In the genomic region with DNA sequence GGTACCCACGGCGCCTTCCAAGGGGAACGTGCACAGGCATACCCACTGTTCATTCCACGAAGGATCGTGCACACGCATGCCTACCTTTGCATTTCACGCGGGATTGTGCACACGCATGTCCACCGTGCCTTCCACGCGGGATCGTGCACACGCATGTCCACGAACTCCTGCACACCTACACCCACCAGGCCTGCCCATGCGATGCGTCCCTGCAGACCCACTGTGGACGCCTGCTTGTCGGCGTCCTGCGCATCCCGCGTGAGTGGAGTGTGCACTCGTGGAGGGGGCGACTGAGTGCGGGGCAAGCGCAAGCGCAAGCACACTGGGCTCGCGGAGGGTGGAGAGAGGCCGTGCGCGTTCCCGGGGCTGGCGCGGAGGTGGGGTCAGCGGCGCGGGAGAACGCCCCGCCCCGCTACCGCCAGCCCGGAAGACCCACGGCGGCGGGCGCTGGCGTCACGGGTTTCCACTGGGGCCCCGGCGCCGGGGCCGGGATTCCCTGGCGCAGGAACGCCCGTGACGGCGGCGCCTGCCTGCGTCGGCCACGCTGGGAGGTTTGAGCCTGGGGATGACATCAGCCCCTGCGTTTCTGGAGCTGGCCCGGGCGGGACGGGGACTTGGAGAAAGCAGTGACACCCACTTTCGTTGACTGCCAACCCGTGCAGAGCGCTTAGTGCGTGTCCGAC, we compare ENCODE assay signal across 1 cellular context.
TF ChIP-seq lines count a peak whose summit lies in the region.

No MANE protein-coding gene starts in this region.

TF ChIP-seq in HepG2, 621 proteins besides CTCF, POLR2A, EP300 and RAD21 (continues in another document):
- TF ChIP-seq, protein P1, sequence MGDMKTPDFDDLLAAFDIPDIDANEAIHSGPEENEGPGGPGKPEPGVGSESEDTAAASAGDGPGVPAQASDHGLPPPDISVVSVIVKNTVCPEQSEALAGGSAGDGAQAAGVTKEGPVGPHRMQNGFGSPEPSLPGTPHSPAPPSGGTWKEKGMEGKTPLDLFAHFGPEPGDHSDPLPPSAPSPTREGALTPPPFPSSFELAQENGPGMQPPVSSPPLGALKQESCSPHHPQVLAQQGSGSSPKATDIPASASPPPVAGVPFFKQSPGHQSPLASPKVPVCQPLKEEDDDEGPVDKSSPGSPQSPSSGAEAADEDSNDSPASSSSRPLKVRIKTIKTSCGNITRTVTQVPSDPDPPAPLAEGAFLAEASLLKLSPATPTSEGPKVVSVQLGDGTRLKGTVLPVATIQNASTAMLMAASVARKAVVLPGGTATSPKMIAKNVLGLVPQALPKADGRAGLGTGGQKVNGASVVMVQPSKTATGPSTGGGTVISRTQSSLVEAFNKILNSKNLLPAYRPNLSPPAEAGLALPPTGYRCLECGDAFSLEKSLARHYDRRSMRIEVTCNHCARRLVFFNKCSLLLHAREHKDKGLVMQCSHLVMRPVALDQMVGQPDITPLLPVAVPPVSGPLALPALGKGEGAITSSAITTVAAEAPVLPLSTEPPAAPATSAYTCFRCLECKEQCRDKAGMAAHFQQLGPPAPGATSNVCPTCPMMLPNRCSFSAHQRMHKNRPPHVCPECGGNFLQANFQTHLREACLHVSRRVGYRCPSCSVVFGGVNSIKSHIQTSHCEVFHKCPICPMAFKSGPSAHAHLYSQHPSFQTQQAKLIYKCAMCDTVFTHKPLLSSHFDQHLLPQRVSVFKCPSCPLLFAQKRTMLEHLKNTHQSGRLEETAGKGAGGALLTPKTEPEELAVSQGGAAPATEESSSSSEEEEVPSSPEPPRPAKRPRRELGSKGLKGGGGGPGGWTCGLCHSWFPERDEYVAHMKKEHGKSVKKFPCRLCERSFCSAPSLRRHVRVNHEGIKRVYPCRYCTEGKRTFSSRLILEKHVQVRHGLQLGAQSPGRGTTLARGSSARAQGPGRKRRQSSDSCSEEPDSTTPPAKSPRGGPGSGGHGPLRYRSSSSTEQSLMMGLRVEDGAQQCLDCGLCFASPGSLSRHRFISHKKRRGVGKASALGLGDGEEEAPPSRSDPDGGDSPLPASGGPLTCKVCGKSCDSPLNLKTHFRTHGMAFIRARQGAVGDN (CRISPR knock-in tag; IDR thresholded peaks at IDR 0.05): peak; percentile 55
- TF ChIP-seq, protein P2, sequence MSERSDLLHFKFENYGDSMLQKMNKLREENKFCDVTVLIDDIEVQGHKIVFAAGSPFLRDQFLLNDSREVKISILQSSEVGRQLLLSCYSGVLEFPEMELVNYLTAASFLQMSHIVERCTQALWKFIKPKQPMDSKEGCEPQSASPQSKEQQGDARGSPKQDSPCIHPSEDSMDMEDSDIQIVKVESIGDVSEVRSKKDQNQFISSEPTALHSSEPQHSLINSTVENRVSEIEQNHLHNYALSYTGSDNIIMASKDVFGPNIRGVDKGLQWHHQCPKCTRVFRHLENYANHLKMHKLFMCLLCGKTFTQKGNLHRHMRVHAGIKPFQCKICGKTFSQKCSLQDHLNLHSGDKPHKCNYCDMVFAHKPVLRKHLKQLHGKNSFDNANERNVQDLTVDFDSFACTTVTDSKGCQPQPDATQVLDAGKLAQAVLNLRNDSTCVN (CRISPR knock-in tag; IDR thresholded peaks at IDR 0.05; ENCODE audit: borderline replicate concordance): no peak
- peak; percentile 71; the same call in 1 of the 2 replicates for TF ChIP-seq MTF2 (CRISPR knock-in tag; IDR thresholded peaks at IDR 0.05; ENCODE audit: borderline replicate concordance)
- TF ChIP-seq ATRX (CRISPR knock-in tag; IDR thresholded peaks at IDR 0.05; ENCODE audit: borderline replicate concordance): 0 out of 2 replicates have a peak, but pooled peaks have one; percentile 83
- TF ChIP-seq, protein P3, sequence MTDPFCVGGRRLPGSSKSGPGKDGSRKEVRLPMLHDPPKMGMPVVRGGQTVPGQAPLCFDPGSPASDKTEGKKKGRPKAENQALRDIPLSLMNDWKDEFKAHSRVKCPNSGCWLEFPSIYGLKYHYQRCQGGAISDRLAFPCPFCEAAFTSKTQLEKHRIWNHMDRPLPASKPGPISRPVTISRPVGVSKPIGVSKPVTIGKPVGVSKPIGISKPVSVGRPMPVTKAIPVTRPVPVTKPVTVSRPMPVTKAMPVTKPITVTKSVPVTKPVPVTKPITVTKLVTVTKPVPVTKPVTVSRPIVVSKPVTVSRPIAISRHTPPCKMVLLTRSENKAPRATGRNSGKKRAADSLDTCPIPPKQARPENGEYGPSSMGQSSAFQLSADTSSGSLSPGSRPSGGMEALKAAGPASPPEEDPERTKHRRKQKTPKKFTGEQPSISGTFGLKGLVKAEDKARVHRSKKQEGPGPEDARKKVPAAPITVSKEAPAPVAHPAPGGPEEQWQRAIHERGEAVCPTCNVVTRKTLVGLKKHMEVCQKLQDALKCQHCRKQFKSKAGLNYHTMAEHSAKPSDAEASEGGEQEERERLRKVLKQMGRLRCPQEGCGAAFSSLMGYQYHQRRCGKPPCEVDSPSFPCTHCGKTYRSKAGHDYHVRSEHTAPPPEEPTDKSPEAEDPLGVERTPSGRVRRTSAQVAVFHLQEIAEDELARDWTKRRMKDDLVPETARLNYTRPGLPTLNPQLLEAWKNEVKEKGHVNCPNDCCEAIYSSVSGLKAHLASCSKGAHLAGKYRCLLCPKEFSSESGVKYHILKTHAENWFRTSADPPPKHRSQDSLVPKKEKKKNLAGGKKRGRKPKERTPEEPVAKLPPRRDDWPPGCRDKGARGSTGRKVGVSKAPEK (CRISPR knock-in tag; IDR thresholded peaks at IDR 0.05; ENCODE audit: borderline replicate concordance): peak; percentile 99
- TF ChIP-seq ZNF253 (CRISPR knock-in tag; IDR thresholded peaks at IDR 0.05; ENCODE audit: borderline replicate concordance): 0 out of 2 replicates have a peak, but pooled peaks have one; percentile 58
- TF ChIP-seq ZNF280B (CRISPR knock-in tag; IDR thresholded peaks at IDR 0.05; ENCODE audit: borderline replicate concordance): peak; percentile 21; the same call in 1 of the 2 replicates
- no peak for TF ChIP-seq NONO (IDR thresholded peaks at IDR 0.05)
- TF ChIP-seq NONO (CRISPR knock-in tag; conservative IDR thresholded peaks at IDR 0.05): 0 out of 2 replicates have a peak, but pooled peaks have one; percentile 35
- no peak for TF ChIP-seq ZNF503 (CRISPR knock-in tag; IDR thresholded peaks at IDR 0.05)
- no peak for TF ChIP-seq NR2F6 (IDR thresholded peaks at IDR 0.05)
- 0 out of 2 replicates have a peak, but pooled peaks have one; percentile 2 for TF ChIP-seq NR2F6 (CRISPR knock-in tag; IDR thresholded peaks at IDR 0.05)
- TF ChIP-seq SYNCRIP (IDR thresholded peaks at IDR 0.05; ENCODE audit: insufficient read depth, low read depth, low read length): no peak
- TF ChIP-seq HNRNPLL (IDR thresholded peaks at IDR 0.05; ENCODE audit: low read depth, low read length, poor library complexity, severe bottlenecking): peak; percentile 70
- TF ChIP-seq TFE3 (CRISPR knock-in tag; IDR thresholded peaks at IDR 0.05): no peak
- TF ChIP-seq BCL3 (CRISPR knock-in tag; IDR thresholded peaks at IDR 0.05): peak; percentile 28; the same call in 1 of the 2 replicates
- TF ChIP-seq ZNF83 (CRISPR knock-in tag; IDR thresholded peaks at IDR 0.05; ENCODE audit: borderline replicate concordance): peak; percentile 77; the same call in 1 of the 2 replicates
- peak; percentile 87 for TF ChIP-seq ZBTB14 (CRISPR knock-in tag; IDR thresholded peaks at IDR 0.05)
- no peak for TF ChIP-seq DNMT1 (CRISPR knock-in tag; IDR thresholded peaks at IDR 0.05)
- peak; percentile 27; the same call in 1 of the 2 replicates for TF ChIP-seq RBFOX2 (IDR thresholded peaks at IDR 0.05; ENCODE audit: low read depth, low read length)
- peak; percentile 15; the same call in 1 of the 2 replicates for TF ChIP-seq CREB1 (IDR thresholded peaks at IDR 0.05)
- TF ChIP-seq CREB1 (CRISPR knock-in tag; IDR thresholded peaks at IDR 0.05): no peak
- TF ChIP-seq ZC3H13 (CRISPR knock-in tag; IDR thresholded peaks at IDR 0.05): no peak
- no peak for TF ChIP-seq ZNF10 (CRISPR knock-in tag; IDR thresholded peaks at IDR 0.05; ENCODE audit: borderline replicate concordance, low read depth)
- TF ChIP-seq ZNF691 (CRISPR knock-in tag; IDR thresholded peaks at IDR 0.05; ENCODE audit: borderline replicate concordance, low read depth): 0 out of 2 replicates have a peak, but pooled peaks have one; percentile 3
- TF ChIP-seq ZNF672 (CRISPR knock-in tag; IDR thresholded peaks at IDR 0.05): peak; percentile 22; the same call in 1 of the 2 replicates
- 0 out of 2 replicates have a peak, but pooled peaks have one; percentile 27 for TF ChIP-seq SRY (CRISPR knock-in tag; IDR thresholded peaks at IDR 0.05)
- TF ChIP-seq ZBTB39 (CRISPR knock-in tag; IDR thresholded peaks at IDR 0.05): no peak
